ENCODE assay signal across 16 cellular contexts in genomic region chr20:21202284-21202683, GRCh38.
DNase-seq lines count a peak whose midpoint lies in the region; ATAC-seq, FAIRE-seq and TF ChIP-seq lines count a peak whose summit lies in the region.
"Had no signal": no experiment of that assay in that cellular context is flagged by ENCODE, and none has a peak within 500 bp of the region (broad histone marks: within the 10 kb centered on the region; RNA-seq: fewer than 3 reads in every experiment).

No MANE protein-coding gene starts in this region.

- H3K27ac ChIP-seq in VCaP: peak overlapping the region; percentile 41
- H3K27ac ChIP-seq: C4-2B had no signal

- ATAC-seq in GM21786 (IDR thresholded peaks at IDR 0.05; ENCODE audit: unreplicated experiment) (no peak), GM19397 (IDR thresholded peaks at IDR 0.05; ENCODE audit: unreplicated experiment) (no peak)
- ATAC-seq: activated CD4-positive, alpha-beta T cell treated with anti-CD3 and anti-CD28 coated beads for 36 hours; Right ventricle myocardium inferior had no signal

- no peak for FAIRE-seq in urothelium cell line (lab: Jason Lieb, UNC)

- no peak for TF ChIP-seq CTCF in VCaP (conservative IDR thresholded peaks at IDR 0.05)

- DNase-seq in HT-29 (ENCODE audit: low spot score) (peak; percentile 73), fibroblast of peridontal ligament (ENCODE audit: extremely low read depth) (peak; percentile 9), urothelium cell line (ENCODE audit: low spot score) (peak; percentile 69)
- DNase-seq in activated naive CD4-positive, alpha-beta T cell treated with Interleukin-2 at 50 U/mL for 16 hours: no peak
- DNase-seq: activated CD4-positive, alpha-beta T cell treated with anti-CD3 and anti-CD28 coated beads for 36 hours; activated CD8-positive, alpha-beta memory T cell treated with anti-CD3 and anti-CD28 coated beads, Interleukin-2, amount 50 U/mL, for 48 hours; DMS79 treated with DMSO at 0.1 percent for 48 hours; effector memory CD4-positive, alpha-beta T cell; NCI-H1048; NCI-H774; stimulated activated CD4-positive, alpha-beta T cell treated with anti-CD3 and anti-CD28 coated beads, Interleukin-4, amount 100 ng/mL, for 24 hours had no signal
